In genomic region chr12:1505151-1505450, GRCh38 we compare ENCODE assay signal across 26 cellular contexts.
"Had no signal": no experiment of that assay in that cellular context is flagged by ENCODE, and none has a peak within 500 bp of the region (broad histone marks: within the 10 kb centered on the region; RNA-seq: fewer than 3 reads in every experiment).

No MANE protein-coding gene starts in this region.

- H3K36me3 ChIP-seq: colonic mucosa, gastrocnemius medialis, neural progenitor cell, spleen, suprapubic skin had no signal

- H3K27ac ChIP-seq: colonic mucosa, epithelial cell of prostate, gastrocnemius medialis, neural progenitor cell, psoas muscle, skin epidermis, spleen, suprapubic skin had no signal

- H3K9me3 ChIP-seq: colonic mucosa, gastrocnemius medialis, mucosa of descending colon, psoas muscle, spleen, suprapubic skin had no signal

- H3K4me3 Mint-ChIP-seq: endodermal cell, mesothelial cell of epicardium, neural progenitor cell had no signal

- DNase-seq: colonic mucosa; effector CD8-positive, alpha-beta T cell; endodermal cell; foreskin fibroblast; gastrocnemius medialis; naive B cell; nucleus accumbens; psoas muscle; right cardiac atrium; spleen; stimulated activated CD4-positive, alpha-beta T cell treated with anti-CD3 and anti-CD28 coated beads, Interleukin-4, amount 100 ng/mL, for 4 hours; stimulated activated naive CD4-positive, alpha-beta T cell; stimulated activated naive CD8-positive, alpha-beta T cell treated with anti-CD3 and anti-CD28 coated beads, Interleukin-15, amount 100 ng/mL, for 72 hours; trophoblast cell had no signal

- H3K9me3 Mint-ChIP-seq: dendritic cell treated with granulocyte-macrophage colony-stimulating factor and Interleukin-4, amounts not matched to agents 40 ng/mL and 50 ng/mL, for 4 days; endodermal cell; memory B cell; mesothelial cell of epicardium; naive B cell; natural killer cell treated with Interleukin-12 subunit alpha and Interleukin-12 subunit beta and Interleukin-15 and Interleukin-18, amount 100 ng/mL, for 72 hours; neural progenitor cell; stimulated activated naive CD8-positive, alpha-beta T cell treated with anti-CD3 and anti-CD28 coated beads, Interleukin-15, amount 100 ng/mL, for 72 hours had no signal

- H3K27me3 ChIP-seq: colonic mucosa, neural progenitor cell, suprapubic skin had no signal

- H3K27ac Mint-ChIP-seq: endodermal cell; memory B cell; mesothelial cell of epicardium; naive B cell; natural killer cell treated with Interleukin-12 subunit alpha and Interleukin-12 subunit beta and Interleukin-15 and Interleukin-18, amount 100 ng/mL, for 72 hours; neural progenitor cell had no signal

- H3K4me3 ChIP-seq: colonic mucosa, gastrocnemius medialis, lung, mucosa of descending colon, neural progenitor cell, psoas muscle, skin epidermis, suprapubic skin had no signal

- H3K4me1 Mint-ChIP-seq: endodermal cell had no signal

- H3K4me1 ChIP-seq: colonic mucosa, neural progenitor cell had no signal

- ATAC-seq: esophagus mucosa, gastrocnemius medialis, left lobe of liver, psoas muscle, right cardiac atrium had no signal

- H3K36me3 Mint-ChIP-seq: memory B cell; mesothelial cell of epicardium; naive B cell; natural killer cell treated with Interleukin-12 subunit alpha and Interleukin-12 subunit beta and Interleukin-15 and Interleukin-18, amount 100 ng/mL, for 72 hours; neural progenitor cell had no signal
